Comparison of ENCODE assay signal across 8 cellular contexts in the genomic region with DNA sequence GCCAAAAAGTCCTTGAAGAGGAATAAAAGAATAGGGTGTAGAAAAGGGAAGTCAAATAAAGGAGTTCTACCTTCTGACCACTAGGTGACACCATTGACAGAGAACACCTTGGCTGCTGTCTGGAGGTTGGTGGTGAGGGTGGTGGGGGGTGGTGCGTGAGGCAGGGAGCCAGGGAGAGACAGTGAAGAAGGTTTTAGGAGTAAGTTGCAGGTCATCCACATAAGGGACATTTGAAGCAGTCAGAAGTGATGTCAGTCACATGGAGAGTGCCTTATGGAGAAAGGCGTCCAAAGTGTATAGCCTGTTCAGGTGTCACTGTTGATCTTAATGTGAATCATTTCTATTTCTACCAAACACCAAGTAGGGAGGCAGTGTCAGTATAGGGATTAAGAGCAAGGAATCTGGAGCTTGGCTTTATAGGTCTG.
DNase-seq lines count a peak whose midpoint lies in the region; ATAC-seq, FAIRE-seq and TF ChIP-seq lines count a peak whose summit lies in the region.

No MANE protein-coding gene starts in this region.

- CTCF ChIA-PET in GM12878 (lab: Yijun Ruan, JAX) = interaction anchor here (0.6 to 6.3 kb wide), 11 partner anchors 8 to 917 kb away, joined by 3 to 51 read pairs (median 5); no protein-coding TSS in a partner anchor

- H3K27ac Mint-ChIP-seq in naive thymus-derived CD8-positive, alpha-beta T cell = no peak overlapping the region

- SMC1A ChIA-PET in GM12878 (lab: Charles Lee; ENCODE audit: uncharacterized antibody, unreplicated experiment) = interaction anchor here (1.0 to 1.6 kb wide), 3 partner anchors 21 to 1064 kb away, joined by 3 read pairs; no protein-coding TSS in a partner anchor

- H3K9me3 ChIP-seq in cardiac muscle cell (ENCODE audit: low read depth) (no peaks in the 10 kb centered on the region), GM12878 (replicated peaks; ENCODE audit: control insufficient read depth, insufficient read depth, low read length) (no peaks in the 10 kb centered on the region)

- no peak overlapping the region for H3K9ac ChIP-seq in GM12878 (ENCODE audit: control insufficient read depth, insufficient read depth, low read length)

- RAD21 ChIA-PET in GM12878 (lab: Charles Lee; ENCODE audit: unreplicated experiment) = interaction anchor here (0.8 to 1.8 kb wide), 3 partner anchors 897 to 916 kb away, joined by 3 to 8 read pairs (median 4); no protein-coding TSS in a partner anchor

- H3K4me1 ChIP-seq in cardiac muscle cell (ENCODE audit: low read depth) (peaks cover 6% of the 10 kb centered on the region), GM12878 (ENCODE audit: control insufficient read depth, insufficient read depth, low read length) (no peaks in the 10 kb centered on the region)

- H3K36me3 Mint-ChIP-seq in naive thymus-derived CD8-positive, alpha-beta T cell = peaks cover 0 to 8% (median 0%) of the 10 kb centered on the region in 3 donors

- peaks cover 0 to 33% (median 10%) of the 10 kb centered on the region in 9 donors for H3K9me3 Mint-ChIP-seq in naive thymus-derived CD8-positive, alpha-beta T cell

- H3K79me2 ChIP-seq in GM12878 (ENCODE audit: control insufficient read depth, insufficient read depth, low read length) = no peaks in the 10 kb centered on the region

- FAIRE-seq in GM12878 (lab: Jason Lieb, UNC) = peak; percentile 84

- 18% methylated on average over 2 of the region's 2 CpGs for WGBS in GM12878 (ENCODE audit: insufficient coverage, insufficient replicate concordance, low lambda C conversion rate, missing lambda C conversion rate)

- H3K4me2 ChIP-seq in GM12878 (ENCODE audit: control insufficient read depth, insufficient read depth) = no peak overlapping the region

- TF ChIP-seq POLR2A in GM12878 (IDR thresholded peaks at IDR 0.05; ENCODE audit: low read depth, low read length) = no peak

- no peak for TF ChIP-seq EP300 in GM12878 (IDR thresholded peaks at IDR 0.05; ENCODE audit: borderline replicate concordance in 1 of 2, control insufficient read depth in 1 of 2, low read depth in 2 of 2, low read length in 2 of 2)

- ATAC-seq in HG02798 (IDR thresholded peaks at IDR 0.05; ENCODE audit: poor library complexity, unreplicated experiment) (peak; percentile 61), GM12878 (peak; percentile 87), left colon (peak; percentile 78)
- no peak for ATAC-seq in naive thymus-derived CD8-positive, alpha-beta T cell

- H3K36me3 ChIP-seq in cardiac muscle cell (no peaks in the 10 kb centered on the region), GM12878 (ENCODE audit: control insufficient read depth in 2 of 2, insufficient read depth in 2 of 2, low read length in 1 of 2) (no peaks in the 10 kb centered on the region)

- TF ChIP-seq RAD21 in GM12878 (IDR thresholded peaks at IDR 0.05; ENCODE audit: insufficient read depth, low read depth, low read length) = peak; percentile 87

- POLR2A ChIA-PET in GM12878 (lab: Charles Lee) = no interaction called here
- POLR2A ChIA-PET in naive thymus-derived CD8-positive, alpha-beta T cell (lab: Charles Lee) = no interaction called here

- peaks cover 0 to 4% (median 0%) of the 10 kb centered on the region in 5 donors for H3K27me3 Mint-ChIP-seq in naive thymus-derived CD8-positive, alpha-beta T cell

- H3K27me3 ChIP-seq in cardiac muscle cell (peaks cover 2% of the 10 kb centered on the region), GM12878 (replicated peaks in 1 of 2; ENCODE audit: control insufficient read depth in 2 of 2, insufficient read depth in 2 of 2, low read length in 1 of 2) (no peaks in the 10 kb centered on the region)

- in situ Hi-C loops in GM12878 (cut with MboI) = no loop called here

- H2AFZ ChIP-seq in GM12878 (ENCODE audit: control insufficient read depth, low read depth, low read length) = no peak overlapping the region

- H3K4me1 Mint-ChIP-seq in naive thymus-derived CD8-positive, alpha-beta T cell = peaks cover 0 to 2% (median 0%) of the 10 kb centered on the region in 4 donors

- TF ChIP-seq CTCF in cardiac muscle cell (IDR thresholded peaks at IDR 0.05; ENCODE audit: low read depth, low read length) (peak; percentile 64), GM12878 (IDR thresholded peaks at IDR 0.05 in 2 of 3, conservative IDR thresholded peaks at IDR 0.05 in 1 of 3; ENCODE audit: control insufficient read depth in 2 of 3, extremely low read depth in 1 of 3, insufficient read depth in 1 of 3, low read depth in 3 of 3, low read length in 3 of 3) (peak; percentile 63 to 70 (median 70))

- DNase-seq in cardiac muscle cell (ENCODE audit: low read depth in 1 of 2, low spot score in 1 of 2) = peak; percentile 52 to 66
- no peak for DNase-seq in cardiac septum (ENCODE audit: low spot score)
- peak; percentile 52 for DNase-seq in NCI-H226
- no peak for DNase-seq in GM12878 (ENCODE audit: low read depth, low spot score)
- no peak for DNase-seq in left colon
- no peak for DNase-seq in naive thymus-derived CD8-positive, alpha-beta T cell
- DNase-seq in superior temporal gyrus (ENCODE audit: extremely low spot score) = no peak

- no peak overlapping the region for H3K4me3 Mint-ChIP-seq in naive thymus-derived CD8-positive, alpha-beta T cell

- H3K4me3 ChIP-seq in cardiac muscle cell = no peak overlapping the region
- no peak overlapping the region for H3K4me3 ChIP-seq in GM12878

- no TSS peak for BruUV-seq in GM12878 (replicated peaks; lab: Mats Ljungman, UMichigan)

- H3K27ac ChIP-seq in cardiac muscle cell (no peak overlapping the region), GM12878 (ENCODE audit: control insufficient read depth, insufficient read depth) (no peak overlapping the region)

- intact Hi-C loops in cardiac septum (cut with DNase I) (no loop called here), GM12878 (cut with micrococcal nuclease; ENCODE audit: unreplicated experiment) (loop anchor here (1.0 to 10.0 kb wide), 5 partner anchors 106 to 916 kb away; no protein-coding TSS in a partner anchor), left colon (cut with DNase I, micrococcal nuclease) (no loop called here)

- no peaks in the 10 kb centered on the region for H4K20me1 ChIP-seq in GM12878 (ENCODE audit: control insufficient read depth, insufficient read depth)

TF ChIP-seq in GM12878, 131 proteins besides CTCF, POLR2A, EP300 and RAD21 (continues in another document):
- TF ChIP-seq SMC3 (IDR thresholded peaks at IDR 0.05; ENCODE audit: borderline replicate concordance, low read length) = peak; percentile 66; the same call in 1 of the 2 replicates
- TF ChIP-seq, protein P1, sequence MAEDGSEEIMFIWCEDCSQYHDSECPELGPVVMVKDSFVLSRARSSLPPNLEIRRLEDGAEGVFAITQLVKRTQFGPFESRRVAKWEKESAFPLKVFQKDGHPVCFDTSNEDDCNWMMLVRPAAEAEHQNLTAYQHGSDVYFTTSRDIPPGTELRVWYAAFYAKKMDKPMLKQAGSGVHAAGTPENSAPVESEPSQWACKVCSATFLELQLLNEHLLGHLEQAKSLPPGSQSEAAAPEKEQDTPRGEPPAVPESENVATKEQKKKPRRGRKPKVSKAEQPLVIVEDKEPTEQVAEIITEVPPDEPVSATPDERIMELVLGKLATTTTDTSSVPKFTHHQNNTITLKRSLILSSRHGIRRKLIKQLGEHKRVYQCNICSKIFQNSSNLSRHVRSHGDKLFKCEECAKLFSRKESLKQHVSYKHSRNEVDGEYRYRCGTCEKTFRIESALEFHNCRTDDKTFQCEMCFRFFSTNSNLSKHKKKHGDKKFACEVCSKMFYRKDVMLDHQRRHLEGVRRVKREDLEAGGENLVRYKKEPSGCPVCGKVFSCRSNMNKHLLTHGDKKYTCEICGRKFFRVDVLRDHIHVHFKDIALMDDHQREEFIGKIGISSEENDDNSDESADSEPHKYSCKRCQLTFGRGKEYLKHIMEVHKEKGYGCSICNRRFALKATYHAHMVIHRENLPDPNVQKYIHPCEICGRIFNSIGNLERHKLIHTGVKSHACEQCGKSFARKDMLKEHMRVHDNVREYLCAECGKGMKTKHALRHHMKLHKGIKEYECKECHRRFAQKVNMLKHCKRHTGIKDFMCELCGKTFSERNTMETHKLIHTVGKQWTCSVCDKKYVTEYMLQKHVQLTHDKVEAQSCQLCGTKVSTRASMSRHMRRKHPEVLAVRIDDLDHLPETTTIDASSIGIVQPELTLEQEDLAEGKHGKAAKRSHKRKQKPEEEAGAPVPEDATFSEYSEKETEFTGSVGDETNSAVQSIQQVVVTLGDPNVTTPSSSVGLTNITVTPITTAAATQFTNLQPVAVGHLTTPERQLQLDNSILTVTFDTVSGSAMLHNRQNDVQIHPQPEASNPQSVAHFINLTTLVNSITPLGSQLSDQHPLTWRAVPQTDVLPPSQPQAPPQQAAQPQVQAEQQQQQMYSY (CRISPR knock-in tag; IDR thresholded peaks at IDR 0.05) = no peak
- TF ChIP-seq CHD1 (IDR thresholded peaks at IDR 0.05; ENCODE audit: low read depth, low read length) = no peak
- no peak for TF ChIP-seq CHD2 (IDR thresholded peaks at IDR 0.05; ENCODE audit: borderline replicate concordance, low read depth, low read length)
- no peak for TF ChIP-seq MYC (IDR thresholded peaks at IDR 0.05; ENCODE audit: insufficient read depth, insufficient read length, insufficient replicate concordance, low read length, severe bottlenecking)
- TF ChIP-seq, protein P2, sequence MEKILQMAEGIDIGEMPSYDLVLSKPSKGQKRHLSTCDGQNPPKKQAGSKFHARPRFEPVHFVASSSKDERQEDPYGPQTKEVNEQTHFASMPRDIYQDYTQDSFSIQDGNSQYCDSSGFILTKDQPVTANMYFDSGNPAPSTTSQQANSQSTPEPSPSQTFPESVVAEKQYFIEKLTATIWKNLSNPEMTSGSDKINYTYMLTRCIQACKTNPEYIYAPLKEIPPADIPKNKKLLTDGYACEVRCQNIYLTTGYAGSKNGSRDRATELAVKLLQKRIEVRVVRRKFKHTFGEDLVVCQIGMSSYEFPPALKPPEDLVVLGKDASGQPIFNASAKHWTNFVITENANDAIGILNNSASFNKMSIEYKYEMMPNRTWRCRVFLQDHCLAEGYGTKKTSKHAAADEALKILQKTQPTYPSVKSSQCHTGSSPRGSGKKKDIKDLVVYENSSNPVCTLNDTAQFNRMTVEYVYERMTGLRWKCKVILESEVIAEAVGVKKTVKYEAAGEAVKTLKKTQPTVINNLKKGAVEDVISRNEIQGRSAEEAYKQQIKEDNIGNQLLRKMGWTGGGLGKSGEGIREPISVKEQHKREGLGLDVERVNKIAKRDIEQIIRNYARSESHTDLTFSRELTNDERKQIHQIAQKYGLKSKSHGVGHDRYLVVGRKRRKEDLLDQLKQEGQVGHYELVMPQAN (conservative IDR thresholded peaks at IDR 0.05) = no peak
- TF ChIP-seq CREB1 (IDR thresholded peaks at IDR 0.05; ENCODE audit: low read depth) = no peak
- TF ChIP-seq, protein P3, sequence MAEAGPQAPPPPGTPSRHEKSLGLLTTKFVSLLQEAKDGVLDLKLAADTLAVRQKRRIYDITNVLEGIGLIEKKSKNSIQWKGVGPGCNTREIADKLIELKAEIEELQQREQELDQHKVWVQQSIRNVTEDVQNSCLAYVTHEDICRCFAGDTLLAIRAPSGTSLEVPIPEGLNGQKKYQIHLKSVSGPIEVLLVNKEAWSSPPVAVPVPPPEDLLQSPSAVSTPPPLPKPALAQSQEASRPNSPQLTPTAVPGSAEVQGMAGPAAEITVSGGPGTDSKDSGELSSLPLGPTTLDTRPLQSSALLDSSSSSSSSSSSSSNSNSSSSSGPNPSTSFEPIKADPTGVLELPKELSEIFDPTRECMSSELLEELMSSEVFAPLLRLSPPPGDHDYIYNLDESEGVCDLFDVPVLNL (IDR thresholded peaks at IDR 0.05; ENCODE audit: low read depth, low read length) = no peak

Comparison
In these comparisons a context has a peak if more than half of its experiments do, and no peak if none do; other contexts are left out.
1. DNase-seq: peak in cardiac muscle cell (2 of 2) and NCI-H226 (single experiment); none in cardiac septum (single experiment), GM12878 (single experiment), left colon (0 of 2), naive thymus-derived CD8-positive, alpha-beta T cell (0 of 10) and superior temporal gyrus (single experiment).
2. ATAC-seq: peak in HG02798 (single experiment), GM12878 (single experiment) and left colon (single experiment); none in naive thymus-derived CD8-positive, alpha-beta T cell (0 of 2).